28 cellular contexts compared by ENCODE assay signal in genomic region chr6:136429681-136430080, GRCh38.
DNase-seq lines count a peak whose midpoint lies in the region; ATAC-seq, FAIRE-seq and TF ChIP-seq lines count a peak whose summit lies in the region.
"Had no signal": no experiment of that assay in that cellular context is flagged by ENCODE, and none has a peak within 500 bp of the region (broad histone marks: within the 10 kb centered on the region; RNA-seq: fewer than 3 reads in every experiment).

No MANE protein-coding gene starts in this region.

- DNase-seq in HepG2 (ENCODE audit: low spot score) (no peak), caudate nucleus (lab: John Stamatoyannopoulos, UW) (no peak), mucosa of descending colon (peak in 1 of 3 donors; percentile 56), GM13976 (ENCODE audit: low spot score) (no peak)
- no peak for DNase-seq in stimulated activated CD4-positive, alpha-beta T cell treated with anti-CD3 and anti-CD28 coated beads, Interleukin-12 subunit alpha, Interleukin-12 subunit beta, amount 100 ng/mL, for 4 hours
- no peak for DNase-seq in activated CD4-positive, alpha-beta T cell treated with anti-CD3 and anti-CD28 coated beads for 1 hour
- DNase-seq: activated CD4-positive, alpha-beta T cell treated with anti-CD3 and anti-CD28 coated beads, Interleukin-2, amount 10 ng/mL, durations not matched to agents 7 days and 5 days; activated naive CD4-positive, alpha-beta T cell; activated T-cell treated with anti-CD3 and anti-CD28 coated beads, Interleukin-2, amount 50 U/mL, for 72 hours; dermis blood vessel endothelial cell; DND-41; esophagus squamous epithelium; foreskin melanocyte; GF-D8; heart right ventricle; NCI-H1436; NCI-H2081 treated with DMSO at 0.1 percent for 48 hours; NCI-H226; NCI-H748 treated with DMSO at 0.1 percent for 48 hours; occipital lobe; SIG-M5; stimulated activated naive B cell treated with anti-CD40 and anti-IgM and Interleukin-4, amounts not matched to agents 10 μg/mL and 1 μg/mL and 100 μg/mL, for 72 hours; T1000; testis; WERI-Rb-1 had no signal

- POLR2A ChIA-PET in HepG2 (lab: Yijun Ruan, JAX), result no interaction called here

- in situ Hi-C loops in HepG2 (cut with HindIII; ENCODE audit: extremely low pct_ligation_motif_present, low pct_unique_long_range_greater_than_20kb), result no loop called here
- in situ Hi-C loops in GM13976 (cut with MboI; ENCODE audit: low sequenced_read_pairs, unreplicated experiment), result no loop called here

- H3K9me3 ChIP-seq in liver (ENCODE audit: control insufficient read depth in 4 of 4, low read length in 3 of 4) (no peaks in the 10 kb centered on the region), HepG2 (ENCODE audit: low read length) (no peaks in the 10 kb centered on the region), mucosa of descending colon (no peaks in the 10 kb centered on the region)
- H3K9me3 ChIP-seq: esophagus squamous epithelium, heart right ventricle, testis had no signal

- no peak for TF ChIP-seq CTCF in liver (IDR thresholded peaks at IDR 0.05; ENCODE audit: low read depth, low read length, missing input control)
- no peak for TF ChIP-seq CTCF in HepG2 (CRISPR knock-in tag; IDR thresholded peaks at IDR 0.05)
- no peak for TF ChIP-seq CTCF in mucosa of descending colon (IDR thresholded peaks at IDR 0.05)
- TF ChIP-seq CTCF in GM13976 (IDR thresholded peaks at IDR 0.05; ENCODE audit: borderline replicate concordance, control extremely low read depth, extremely low read depth, insufficient read depth, missing control alignments), result no peak

- H3K27ac ChIP-seq in liver (ENCODE audit: low read depth in 1 of 2, low read length in 2 of 2), result no peak overlapping the region
- no peak overlapping the region for H3K27ac ChIP-seq in HepG2 (ENCODE audit: extremely low read length, insufficient read depth, low read length)
- peak overlapping the region; percentile 29 for H3K27ac ChIP-seq in caudate nucleus (ENCODE audit: low read depth, low read length)
- H3K27ac ChIP-seq: esophagus squamous epithelium, heart right ventricle, testis, WERI-Rb-1 had no signal

- no peak for ATAC-seq in HepG2
- ATAC-seq in mucosa of descending colon, result peak; percentile 80
- ATAC-seq in GM19463 (IDR thresholded peaks at IDR 0.05; ENCODE audit: unreplicated experiment), result no peak
- ATAC-seq: activated T-cell treated with anti-CD3 and anti-CD28 coated beads, Interleukin-2, amount 50 U/mL, for 72 hours; heart right ventricle; natural killer cell treated with Interleukin-12 subunit alpha and Interleukin-12 subunit beta and Interleukin-15 and Interleukin-18, amount 100 ng/mL, for 72 hours; stimulated activated naive B cell treated with anti-CD40 and anti-IgM and Interleukin-4, amounts not matched to agents 10 μg/mL and 1 μg/mL and 100 μg/mL, for 72 hours had no signal

- TF ChIP-seq POLR2A in HepG2 (IDR thresholded peaks at IDR 0.05; ENCODE audit: insufficient read depth in 1 of 2, low read depth in 2 of 2, low read length in 2 of 2), result no peak

- peak; percentile 15 to 20 for TF ChIP-seq RAD21 in liver (IDR thresholded peaks at IDR 0.05)
- TF ChIP-seq RAD21 in HepG2 (CRISPR knock-in tag; IDR thresholded peaks at IDR 0.05), result no peak

- H2AFZ ChIP-seq in HepG2 (ENCODE audit: low read length), result no peak overlapping the region

- TF ChIP-seq EP300 in HepG2 (IDR thresholded peaks at IDR 0.05; ENCODE audit: low read depth in 2 of 2, low read length in 2 of 2), result no peak
- TF ChIP-seq EP300 in HepG2 (CRISPR knock-in tag; IDR thresholded peaks at IDR 0.05; ENCODE audit: borderline replicate concordance), result no peak

- CTCF ChIA-PET in HepG2 (lab: Yijun Ruan, JAX; ENCODE audit: low intra/inter-chr PET ratio, low total read pairs), result no interaction called here

- H3K27me3 ChIP-seq in liver (ENCODE audit: control insufficient read depth in 4 of 4, insufficient read depth in 4 of 4, low read length in 3 of 4), result no peaks in the 10 kb centered on the region
- H3K27me3 ChIP-seq in HepG2 (ENCODE audit: control insufficient read depth in 1 of 2, insufficient read depth in 2 of 2, low read length in 2 of 2), result no peaks in the 10 kb centered on the region
- H3K27me3 ChIP-seq: esophagus squamous epithelium, heart right ventricle, testis had no signal

- no peaks in the 10 kb centered on the region for H4K20me1 ChIP-seq in HepG2 (ENCODE audit: insufficient read depth, low read length)

- peaks cover 0 to 9% (median 3%) of the 10 kb centered on the region in 4 donors for H3K4me1 ChIP-seq in liver (ENCODE audit: control insufficient read depth in 4 of 4, insufficient read depth in 4 of 4, low read length in 3 of 4)
- no peaks in the 10 kb centered on the region for H3K4me1 ChIP-seq in HepG2 (ENCODE audit: insufficient read depth, low read length)
- peaks cover under 1% of the 10 kb centered on the region for H3K4me1 ChIP-seq in mucosa of descending colon (ENCODE audit: low read depth)
- H3K4me1 ChIP-seq: heart right ventricle had no signal

- no TSS peak for BruUV-seq in HepG2 (replicated peaks; lab: Mats Ljungman, UMichigan)

- 40% methylated on average over 5 of the region's 5 CpGs for WGBS in liver
- WGBS in HepG2 (ENCODE audit: low lambda C conversion rate), result 21% methylated on average over 5 of the region's 5 CpGs

- intact Hi-C loops in HepG2 (cut with micrococcal nuclease; ENCODE audit: unreplicated experiment), result no loop called here
- intact Hi-C loops in mucosa of descending colon (cut with DNase I, micrococcal nuclease), result no loop called here

- FAIRE-seq in HepG2 (lab: Jason Lieb, UNC), result no peak

- no peaks in the 10 kb centered on the region for H3K79me2 ChIP-seq in HepG2 (ENCODE audit: insufficient read depth, low read length)

- no peak overlapping the region for H3K9ac ChIP-seq in liver (ENCODE audit: low read depth in 1 of 2, low read length in 2 of 2)
- H3K9ac ChIP-seq in HepG2 (ENCODE audit: insufficient read depth, low read depth, low read length), result no peak overlapping the region

- no peak overlapping the region for H3K4me3 ChIP-seq in liver (ENCODE audit: low read depth in 1 of 3, low read length in 3 of 3)
- H3K4me3 ChIP-seq in HepG2 (replicated peaks in 1 of 3; ENCODE audit: insufficient read depth in 1 of 3, low read depth in 2 of 3, low read length in 3 of 3), result no peak overlapping the region
- H3K4me3 ChIP-seq in mucosa of descending colon, result no peak overlapping the region
- H3K4me3 ChIP-seq: esophagus squamous epithelium, heart right ventricle, testis had no signal

- H3K36me3 ChIP-seq in liver (ENCODE audit: control insufficient read depth in 4 of 4, insufficient read depth in 3 of 4, low read depth in 1 of 4, low read length in 3 of 4) (no peaks in the 10 kb centered on the region), HepG2 (replicated peaks in 1 of 2; ENCODE audit: control insufficient read depth in 1 of 2, insufficient read depth in 2 of 2, low read length in 2 of 2) (no peaks in the 10 kb centered on the region), mucosa of descending colon (ENCODE audit: low read depth) (no peaks in the 10 kb centered on the region)
- H3K36me3 ChIP-seq: esophagus squamous epithelium, heart right ventricle, WERI-Rb-1 had no signal

- no peak overlapping the region for H3K4me2 ChIP-seq in HepG2 (ENCODE audit: low read depth, low read length)

TF ChIP-seq in liver, 16 proteins besides CTCF, POLR2A, EP300 and RAD21 (continues in another document):
- no peak for TF ChIP-seq NR2F2 (IDR thresholded peaks at IDR 0.05)
- TF ChIP-seq ZBTB33 (IDR thresholded peaks at IDR 0.05), result peak; percentile 47

TF ChIP-seq in HepG2, 621 proteins besides CTCF, POLR2A, EP300 and RAD21:
- TF ChIP-seq TCF7 (IDR thresholded peaks at IDR 0.05; ENCODE audit: low read depth) (no peak), GPN1 (CRISPR knock-in tag; IDR thresholded peaks at IDR 0.05; ENCODE audit: borderline replicate concordance) (no peak), TEF (CRISPR knock-in tag; IDR thresholded peaks at IDR 0.05) (no peak), MTA3 (CRISPR knock-in tag; IDR thresholded peaks at IDR 0.05) (no peak), ZNF619 (CRISPR knock-in tag; IDR thresholded peaks at IDR 0.05) (no peak), ZNF605 (CRISPR knock-in tag; IDR thresholded peaks at IDR 0.05) (no peak), TOPORS (CRISPR knock-in tag; IDR thresholded peaks at IDR 0.05) (no peak)
